11 cellular contexts compared by ENCODE assay signal in the genomic region with DNA sequence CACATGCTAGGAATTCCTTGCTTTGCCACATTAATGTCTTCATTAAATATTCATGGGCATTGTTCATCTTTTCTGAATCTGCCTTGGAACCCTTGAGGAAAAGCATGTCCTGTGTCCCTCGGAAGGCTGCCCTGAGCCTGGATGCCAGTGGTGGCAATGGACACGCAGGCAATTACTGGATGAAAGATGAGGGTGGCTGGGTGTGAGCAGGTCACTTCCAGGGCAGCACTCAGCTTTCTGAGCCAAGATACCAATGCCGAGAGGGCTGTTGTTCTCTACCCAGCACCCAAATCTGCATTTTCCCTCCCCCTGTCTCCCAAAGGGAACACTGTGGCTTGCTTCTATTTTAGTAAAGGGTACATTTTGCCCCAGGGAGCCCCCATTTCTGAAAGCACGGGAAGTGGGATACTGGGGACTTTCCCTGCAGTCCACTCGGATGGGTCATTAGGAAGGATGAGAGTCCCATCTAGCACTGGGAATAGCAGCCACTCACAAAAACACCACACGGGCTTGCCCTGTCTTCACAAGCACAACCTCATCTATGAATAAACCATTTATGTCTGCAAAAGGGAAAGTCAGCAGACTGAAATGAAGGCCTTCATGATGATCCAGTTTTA.
"Had no signal": no experiment of that assay in that cellular context is flagged by ENCODE, and none has a peak within 500 bp of the region (broad histone marks: within the 10 kb centered on the region; RNA-seq: fewer than 3 reads in every experiment).

No MANE protein-coding gene starts in this region.

- DNase-seq: activated B cell treated with CpG ODN at 0.5 μM for 24 hours; activated CD4-positive, alpha-beta T cell treated with anti-CD3 and anti-CD28 coated beads, Interleukin-2, amount 10 ng/mL, durations not matched to agents 7 days and 5 days; activated CD8-positive, alpha-beta memory T cell treated with anti-CD3 and anti-CD28 coated beads for 24 hours; activated naive CD4-positive, alpha-beta T cell treated with anti-CD3 and anti-CD28 coated beads, Interleukin-2, amount 50 U/mL, for 16 hours; foreskin keratinocyte; kidney; naive thymus-derived CD8-positive, alpha-beta T cell; stimulated activated CD4-positive, alpha-beta T cell treated with anti-CD3 and anti-CD28 coated beads, Interleukin-2, amount 100 ng/mL, for 48 hours; T-helper 2 cell; tibial artery had no signal

- H3K27ac ChIP-seq: foreskin keratinocyte, tibial artery had no signal

- H3K4me1 ChIP-seq: foreskin keratinocyte, tibial artery had no signal

- H3K9me3 ChIP-seq: tibial artery had no signal

- H3K27me3 ChIP-seq: foreskin keratinocyte, tibial artery had no signal

- H3K4me3 ChIP-seq: lung, tibial artery had no signal

- ATAC-seq: foreskin keratinocyte; naive thymus-derived CD8-positive, alpha-beta T cell had no signal

- H3K36me3 ChIP-seq: tibial artery had no signal
